In genomic region chr11:38547464-38547863, GRCh38 we compare ENCODE assay signal across 16 cellular contexts.
"Had no signal": no experiment of that assay in that cellular context is flagged by ENCODE, and none has a peak within 500 bp of the region (broad histone marks: within the 10 kb centered on the region; RNA-seq: fewer than 3 reads in every experiment).

No MANE protein-coding gene starts in this region.

- H3K4me1 ChIP-seq: ascending aorta, lower lobe of right lung, uterus had no signal

- DNase-seq: activated CD4-positive, alpha-beta memory T cell treated with anti-CD3 and anti-CD28 coated beads, Interleukin-2, amount 10 ng/mL, durations not matched to agents 7 days and 5 days; activated CD4-positive, alpha-beta T cell treated with anti-CD3 and anti-CD28 coated beads for 36 hours; activated CD8-positive, alpha-beta memory T cell treated with anti-CD3 and anti-CD28 coated beads, Interleukin-2, amount 50 U/mL, for 4 hours; activated naive CD8-positive, alpha-beta T cell treated with anti-CD3 and anti-CD28 coated beads, Interleukin-2, amount 10 ng/mL, durations not matched to agents 7 days and 5 days; activated T-cell treated with anti-CD3 and anti-CD28 coated beads, Interleukin-2, amount 50 U/mL, for 72 hours; central memory CD4-positive, alpha-beta T cell; effector CD4-positive, alpha-beta T cell; hippocampal formation; lower lobe of right lung; naive B cell; T1000; uterus had no signal

- H3K4me1 Mint-ChIP-seq: activated CD4-positive, alpha-beta memory T cell treated with anti-CD3 and anti-CD28 coated beads, Interleukin-2, amount 10 ng/mL, durations not matched to agents 7 days and 5 days; activated CD4-positive, alpha-beta T cell treated with anti-CD3 and anti-CD28 coated beads for 36 hours; activated naive CD8-positive, alpha-beta T cell treated with anti-CD3 and anti-CD28 coated beads, Interleukin-2, amount 10 ng/mL, durations not matched to agents 7 days and 5 days; naive B cell had no signal

- H3K36me3 Mint-ChIP-seq: activated naive CD8-positive, alpha-beta T cell treated with anti-CD3 and anti-CD28 coated beads, Interleukin-2, amount 10 ng/mL, durations not matched to agents 7 days and 5 days; naive B cell had no signal

- H3K4me3 Mint-ChIP-seq: activated CD4-positive, alpha-beta memory T cell treated with anti-CD3 and anti-CD28 coated beads, Interleukin-2, amount 10 ng/mL, durations not matched to agents 7 days and 5 days; activated CD4-positive, alpha-beta T cell treated with anti-CD3 and anti-CD28 coated beads for 36 hours; activated naive CD8-positive, alpha-beta T cell treated with anti-CD3 and anti-CD28 coated beads, Interleukin-2, amount 10 ng/mL, durations not matched to agents 7 days and 5 days; activated T-cell treated with anti-CD3 and anti-CD28 coated beads, Interleukin-2, amount 50 U/mL, for 72 hours; naive B cell had no signal

- H3K9me3 ChIP-seq: ascending aorta, lower lobe of right lung, uterus had no signal

- H3K36me3 ChIP-seq: ascending aorta, lower lobe of right lung, uterus had no signal

- H3K27me3 Mint-ChIP-seq: activated CD4-positive, alpha-beta memory T cell treated with anti-CD3 and anti-CD28 coated beads, Interleukin-2, amount 10 ng/mL, durations not matched to agents 7 days and 5 days; activated CD4-positive, alpha-beta T cell treated with anti-CD3 and anti-CD28 coated beads for 36 hours; activated naive CD8-positive, alpha-beta T cell treated with anti-CD3 and anti-CD28 coated beads, Interleukin-2, amount 10 ng/mL, durations not matched to agents 7 days and 5 days; naive B cell had no signal

- H3K27me3 ChIP-seq: ascending aorta, uterus had no signal

- H3K27ac Mint-ChIP-seq: activated CD4-positive, alpha-beta memory T cell treated with anti-CD3 and anti-CD28 coated beads, Interleukin-2, amount 10 ng/mL, durations not matched to agents 7 days and 5 days; activated CD4-positive, alpha-beta T cell treated with anti-CD3 and anti-CD28 coated beads for 36 hours; activated naive CD8-positive, alpha-beta T cell treated with anti-CD3 and anti-CD28 coated beads, Interleukin-2, amount 10 ng/mL, durations not matched to agents 7 days and 5 days; activated T-cell treated with anti-CD3 and anti-CD28 coated beads, Interleukin-2, amount 50 U/mL, for 72 hours; naive B cell had no signal

- H3K4me3 ChIP-seq: ascending aorta, coronary artery, lower lobe of right lung, skin epidermis, uterus had no signal

- H3K27ac ChIP-seq: ascending aorta, coronary artery, lower lobe of right lung, skin epidermis, uterus, VCaP had no signal
